32 cellular contexts compared by ENCODE assay signal in the genomic region with DNA sequence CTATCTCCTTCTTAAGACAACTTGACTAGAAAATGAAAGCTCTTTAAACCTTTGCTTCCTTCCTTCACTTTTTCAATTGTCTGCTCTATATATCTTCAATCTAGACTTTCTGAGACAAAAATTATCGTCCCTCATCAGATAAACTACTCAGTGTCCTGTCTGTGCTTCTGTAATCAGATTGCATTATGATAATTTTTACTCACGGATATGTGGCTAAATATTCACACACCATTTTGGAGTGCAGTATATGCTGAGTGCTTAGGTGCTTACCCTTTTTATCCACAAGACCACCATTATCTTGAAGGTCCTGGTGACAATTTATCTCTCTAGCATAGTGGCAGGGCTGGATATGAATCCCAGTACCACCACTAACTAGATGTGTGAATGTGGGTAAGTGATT.
"Had no signal": no experiment of that assay in that cellular context is flagged by ENCODE, and none has a peak within 500 bp of the region (broad histone marks: within the 10 kb centered on the region; RNA-seq: fewer than 3 reads in every experiment).

No MANE protein-coding gene starts in this region.

- H3K27ac Mint-ChIP-seq: activated CD4-positive, alpha-beta memory T cell treated with anti-CD3 and anti-CD28 coated beads for 36 hours; activated CD4-positive, alpha-beta T cell treated with anti-CD3 and anti-CD28 coated beads for 36 hours; activated CD4-positive, alpha-beta T cell treated with anti-CD3 and anti-CD28 coated beads, Interleukin-2, amount 10 ng/mL, durations not matched to agents 24 days and 14 days; activated CD8-positive, alpha-beta memory T cell treated with anti-CD3 and anti-CD28 coated beads, Interleukin-2, amount 10 ng/mL, durations not matched to agents 7 days and 5 days; activated CD8-positive, alpha-beta T cell treated with anti-CD3 and anti-CD28 coated beads, Interleukin-2, amount 10 ng/mL, durations not matched to agents 7 days and 5 days; activated naive CD4-positive, alpha-beta T cell treated with anti-CD3 and anti-CD28 coated beads, Interleukin-2, amount 10 ng/mL, durations not matched to agents 7 days and 5 days; activated naive CD8-positive, alpha-beta T cell; activated T-helper 1 cell treated with anti-CD3 and anti-CD28 coated beads, Interleukin-12 subunit alpha, Interleukin-12 subunit beta, Interleukin-2, Interleukin-4 antibody, amounts not matched to agents 30 ng/mL and 10 ng/mL and 1 ng/mL, durations not matched to agents 14 hours and 24 hours and 36 hours; activated T-helper 2 cell treated with anti-CD3 and anti-CD28 coated beads, Interferon-gamma antibody, Interleukin-2, Interleukin-4, amounts not matched to agents 10 μg/mL and 5 μg/mL and 100 μg/mL, durations not matched to agents 14 hours and 24 hours and 36 hours; effector memory CD8-positive, alpha-beta T cell; T-helper 17 cell; T-helper 2 cell treated with Interferon-gamma antibody and Interleukin-4, amounts not matched to agents 5 μg/mL and 100 μg/mL, for 36 hours had no signal

- H3K27ac ChIP-seq: brain microvascular endothelial cell, coronary artery, esophagus muscularis mucosa, foreskin keratinocyte, gastrocnemius medialis, heart left ventricle had no signal

- H3K9me3 Mint-ChIP-seq: activated CD4-positive, alpha-beta memory T cell treated with anti-CD3 and anti-CD28 coated beads for 36 hours; activated CD4-positive, alpha-beta T cell treated with anti-CD3 and anti-CD28 coated beads, Interleukin-2, amount 10 ng/mL, durations not matched to agents 24 days and 14 days; activated naive CD4-positive, alpha-beta T cell treated with anti-CD3 and anti-CD28 coated beads, Interleukin-2, amount 10 ng/mL, durations not matched to agents 7 days and 5 days; activated T-helper 1 cell treated with anti-CD3 and anti-CD28 coated beads, Interleukin-12 subunit alpha, Interleukin-12 subunit beta, Interleukin-2, Interleukin-4 antibody, amounts not matched to agents 30 ng/mL and 10 ng/mL and 1 ng/mL, durations not matched to agents 14 hours and 24 hours and 36 hours; activated T-helper 2 cell treated with anti-CD3 and anti-CD28 coated beads, Interferon-gamma antibody, Interleukin-2, Interleukin-4, amounts not matched to agents 10 μg/mL and 5 μg/mL and 100 μg/mL, durations not matched to agents 14 hours and 24 hours and 36 hours; central memory CD8-positive, alpha-beta T cell; T-helper 2 cell treated with Interferon-gamma antibody and Interleukin-4, amounts not matched to agents 5 μg/mL and 100 μg/mL, for 36 hours had no signal

- H3K36me3 Mint-ChIP-seq: activated CD4-positive, alpha-beta memory T cell treated with anti-CD3 and anti-CD28 coated beads for 36 hours; activated CD8-positive, alpha-beta memory T cell treated with anti-CD3 and anti-CD28 coated beads, Interleukin-2, amount 10 ng/mL, durations not matched to agents 7 days and 5 days; activated naive CD4-positive, alpha-beta T cell treated with anti-CD3 and anti-CD28 coated beads, Interleukin-2, amount 10 ng/mL, durations not matched to agents 7 days and 5 days; activated naive CD8-positive, alpha-beta T cell had no signal

- H3K4me1 ChIP-seq: esophagus muscularis mucosa, foreskin keratinocyte, gastrocnemius medialis, heart left ventricle had no signal

- H3K4me1 Mint-ChIP-seq: activated CD4-positive, alpha-beta T cell treated with anti-CD3 and anti-CD28 coated beads for 36 hours; activated CD4-positive, alpha-beta T cell treated with anti-CD3 and anti-CD28 coated beads, Interleukin-2, amount 10 ng/mL, durations not matched to agents 24 days and 14 days; activated CD8-positive, alpha-beta memory T cell treated with anti-CD3 and anti-CD28 coated beads, Interleukin-2, amount 10 ng/mL, durations not matched to agents 7 days and 5 days; activated naive CD4-positive, alpha-beta T cell treated with anti-CD3 and anti-CD28 coated beads, Interleukin-2, amount 10 ng/mL, durations not matched to agents 7 days and 5 days; central memory CD8-positive, alpha-beta T cell; T-helper 17 cell had no signal

- H3K4me3 Mint-ChIP-seq: activated CD4-positive, alpha-beta memory T cell treated with anti-CD3 and anti-CD28 coated beads for 36 hours; activated CD4-positive, alpha-beta T cell treated with anti-CD3 and anti-CD28 coated beads for 36 hours; activated CD4-positive, alpha-beta T cell treated with anti-CD3 and anti-CD28 coated beads, Interleukin-2, amount 10 ng/mL, durations not matched to agents 24 days and 14 days; activated CD8-positive, alpha-beta memory T cell treated with anti-CD3 and anti-CD28 coated beads, Interleukin-2, amount 10 ng/mL, durations not matched to agents 7 days and 5 days; activated CD8-positive, alpha-beta T cell treated with anti-CD3 and anti-CD28 coated beads, Interleukin-2, amount 10 ng/mL, durations not matched to agents 7 days and 5 days; activated naive CD4-positive, alpha-beta T cell treated with anti-CD3 and anti-CD28 coated beads, Interleukin-2, amount 10 ng/mL, durations not matched to agents 7 days and 5 days; activated naive CD8-positive, alpha-beta T cell; activated T-helper 1 cell treated with anti-CD3 and anti-CD28 coated beads, Interleukin-12 subunit alpha, Interleukin-12 subunit beta, Interleukin-2, Interleukin-4 antibody, amounts not matched to agents 30 ng/mL and 10 ng/mL and 1 ng/mL, durations not matched to agents 14 hours and 24 hours and 36 hours; central memory CD8-positive, alpha-beta T cell; effector memory CD8-positive, alpha-beta T cell; T-helper 17 cell; T-helper 2 cell treated with Interferon-gamma antibody and Interleukin-4, amounts not matched to agents 5 μg/mL and 100 μg/mL, for 36 hours had no signal

- H3K27me3 ChIP-seq: brain microvascular endothelial cell, esophagus muscularis mucosa, gastrocnemius medialis had no signal

- ATAC-seq: activated CD4-positive, alpha-beta T cell treated with anti-CD3 and anti-CD28 coated beads for 36 hours; activated CD8-positive, alpha-beta memory T cell treated with anti-CD3 and anti-CD28 coated beads, Interleukin-2, amount 10 ng/mL, durations not matched to agents 7 days and 5 days; activated CD8-positive, alpha-beta T cell treated with anti-CD3 and anti-CD28 coated beads, Interleukin-2, amount 10 ng/mL, durations not matched to agents 7 days and 5 days; effector memory CD8-positive, alpha-beta T cell; foreskin keratinocyte; gastrocnemius medialis; heart left ventricle; T-helper 17 cell had no signal

- H3K27me3 Mint-ChIP-seq: activated CD4-positive, alpha-beta memory T cell treated with anti-CD3 and anti-CD28 coated beads for 36 hours; activated CD4-positive, alpha-beta T cell treated with anti-CD3 and anti-CD28 coated beads for 36 hours; activated CD4-positive, alpha-beta T cell treated with anti-CD3 and anti-CD28 coated beads, Interleukin-2, amount 10 ng/mL, durations not matched to agents 24 days and 14 days; activated CD8-positive, alpha-beta memory T cell treated with anti-CD3 and anti-CD28 coated beads, Interleukin-2, amount 10 ng/mL, durations not matched to agents 7 days and 5 days; activated naive CD4-positive, alpha-beta T cell treated with anti-CD3 and anti-CD28 coated beads, Interleukin-2, amount 10 ng/mL, durations not matched to agents 7 days and 5 days; central memory CD8-positive, alpha-beta T cell; effector memory CD8-positive, alpha-beta T cell; T-helper 17 cell had no signal

- H3K36me3 ChIP-seq: brain microvascular endothelial cell, esophagus muscularis mucosa, gastrocnemius medialis, heart left ventricle had no signal

- H3K9me3 ChIP-seq: esophagus muscularis mucosa, gastrocnemius medialis, heart left ventricle had no signal

- DNase-seq: activated CD4-positive, alpha-beta memory T cell treated with anti-CD3 and anti-CD28 coated beads for 36 hours; activated CD4-positive, alpha-beta T cell treated with anti-CD3 and anti-CD28 coated beads for 36 hours; activated CD4-positive, alpha-beta T cell treated with anti-CD3 and anti-CD28 coated beads, Interleukin-2, amount 10 ng/mL, durations not matched to agents 24 days and 14 days; activated CD4-positive, CD25-positive, alpha-beta regulatory T cell; activated CD4-positive, CD25-positive, alpha-beta regulatory T cell treated with anti-CD3 and anti-CD28 coated beads, Interleukin-2, amount 50 U/mL, for 72 hours; activated CD8-positive, alpha-beta memory T cell treated with anti-CD3 and anti-CD28 coated beads, Interleukin-2, amount 10 ng/mL, durations not matched to agents 7 days and 5 days; activated CD8-positive, alpha-beta memory T cell treated with anti-CD3 and anti-CD28 coated beads, Interleukin-2, amount 50 U/mL, for 4 hours; activated CD8-positive, alpha-beta T cell treated with anti-CD3 and anti-CD28 coated beads, Interleukin-2, amount 10 ng/mL, durations not matched to agents 7 days and 5 days; activated effector memory CD4-positive, alpha-beta T cell treated with anti-CD3 and anti-CD28 coated beads, Interleukin-2, amount 50 U/mL, for 16 hours; activated naive CD4-positive, alpha-beta T cell treated with anti-CD3 and anti-CD28 coated beads, Interleukin-2, amount 10 ng/mL, durations not matched to agents 7 days and 5 days; activated T-cell treated with anti-CD3 and anti-CD28 coated beads, Interleukin-2, amount 50 U/mL, for 1 hour; activated T-cell treated with anti-CD3 and anti-CD28 coated beads, Interleukin-2, amount 50 U/mL, for 48 hours; amniotic stem cell; anterior cingulate cortex; brain microvascular endothelial cell; dermis blood vessel endothelial cell; effector CD4-positive, alpha-beta T cell; effector memory CD8-positive, alpha-beta T cell; erythroblast; foreskin keratinocyte; gastrocnemius medialis; glutamatergic neuron; heart left ventricle; T-helper 17 cell; T1000 had no signal

- H3K4me3 ChIP-seq: coronary artery, esophagus muscularis mucosa, gastrocnemius medialis, heart left ventricle had no signal
